ENCODE assay signal across 1 cellular context in genomic region chr9:119802621-119803020, GRCh38.
TF ChIP-seq lines count a peak whose summit lies in the region.

No MANE protein-coding gene starts in this region.

TF ChIP-seq in GM23338, 12 proteins besides CTCF, POLR2A, EP300 and RAD21 (continued from another document):
- TF ChIP-seq ZNF462 (CRISPR knock-in tag; IDR thresholded peaks at IDR 0.05), result no peak
TF ChIP-seq in GM23338: peak in this region for 0.
